19 cellular contexts compared by ENCODE assay signal in the genomic region with DNA sequence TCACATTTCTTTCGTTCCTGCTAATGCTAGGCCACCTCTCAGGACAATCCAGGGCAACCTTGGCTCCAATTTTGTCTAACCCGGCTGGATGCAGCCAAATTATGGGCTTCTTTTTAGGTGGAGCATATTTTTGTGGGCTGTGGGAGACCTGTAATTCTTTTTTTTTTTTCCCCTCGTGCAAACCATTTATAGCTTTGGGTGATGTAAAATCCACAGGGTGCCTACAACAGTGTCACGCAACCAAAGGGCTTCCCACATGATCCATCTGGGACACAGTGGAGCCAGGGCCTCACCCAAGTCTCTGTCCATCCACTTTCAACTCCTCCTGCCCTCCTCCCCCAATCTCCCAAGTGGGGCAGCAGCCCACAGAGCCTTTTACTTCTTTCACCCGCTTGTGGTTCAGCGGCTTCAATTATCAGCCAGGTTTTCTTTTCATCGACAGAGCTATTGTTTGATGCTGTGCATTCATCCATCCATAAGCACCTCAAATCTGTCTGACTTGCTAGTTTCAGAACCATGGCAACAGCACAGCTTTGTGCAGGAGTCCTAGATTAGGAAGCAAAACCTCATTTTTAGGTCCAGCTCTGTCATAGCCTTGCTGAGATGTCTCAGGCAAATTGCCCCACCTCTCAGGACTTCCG. TPM values are rescaled to one million over a fixed set of nuclear protein-coding genes. Genes with fewer than 3 reads are reported as not detected.
DNase-seq lines count a peak whose midpoint lies in the region; ATAC-seq and TF ChIP-seq lines count a peak whose summit lies in the region.
"Had no signal": no experiment of that assay in that cellular context is flagged by ENCODE, and none has a peak within 500 bp of the region (broad histone marks: within the 10 kb centered on the region; RNA-seq: fewer than 3 reads in every experiment).

No MANE protein-coding gene starts in this region.

- H3K27me3 ChIP-seq in tibial artery (no peaks in the 10 kb centered on the region), colonic mucosa (no peaks in the 10 kb centered on the region), osteoblast (ENCODE audit: insufficient read depth, low read length) (no peaks in the 10 kb centered on the region)
- H3K27me3 ChIP-seq: foreskin keratinocyte, pancreas, testis had no signal

- peaks cover 0 to 7% (median 0%) of the 10 kb centered on the region in 4 donors for H3K4me1 ChIP-seq in tibial artery
- H3K4me1 ChIP-seq in colonic mucosa = no peaks in the 10 kb centered on the region
- H3K4me1 ChIP-seq in osteoblast (ENCODE audit: insufficient read depth, low read length) = no peaks in the 10 kb centered on the region
- H3K4me1 ChIP-seq: foreskin keratinocyte, pancreas, testis had no signal

- H3K36me3 ChIP-seq in tibial artery = no peaks in the 10 kb centered on the region
- H3K36me3 ChIP-seq in colonic mucosa = no peaks in the 10 kb centered on the region
- H3K36me3 ChIP-seq in osteoblast (ENCODE audit: insufficient read depth, low read length) = no peaks in the 10 kb centered on the region
- H3K36me3 ChIP-seq: pancreas had no signal

- intact Hi-C loops in tibial artery (cut with DNase I; ENCODE audit: low total_unique reads) (no loop called here), colonic mucosa (cut with DNase I) (no loop called here)

- DNase-seq in DMS153 treated with DMSO at 0.1 percent for 48 hours (lab: John Stamatoyannopoulos, UW; ENCODE audit: unreplicated experiment) (peak; percentile 21), NCI-H1436 (lab: John Stamatoyannopoulos, UW) (peak; percentile 37), NCI-H2227 treated with DMSO at 0.1 percent for 48 hours (lab: John Stamatoyannopoulos, UW) (peak; percentile 89), kidney tubule cell (ENCODE audit: low spot score) (peak; percentile 10), tibial artery (no peak), colonic mucosa (no peak), osteoblast (ENCODE audit: insufficient read length, low spot score, missing footprints) (no peak)
- DNase-seq: activated CD4-positive, alpha-beta T cell treated with anti-CD3 and anti-CD28 coated beads, Interleukin-2, amount 50 U/mL, for 1 hour; activated naive CD4-positive, alpha-beta T cell treated with Interleukin-2 at 50 U/mL for 16 hours; aorta; foreskin keratinocyte; GF-D8; GM23248; NCI-H1930; pancreas; testis had no signal

- no peak overlapping the region for H3K4me3 ChIP-seq in tibial artery
- H3K4me3 ChIP-seq in colonic mucosa = no peak overlapping the region
- H3K4me3 ChIP-seq in osteoblast (ENCODE audit: insufficient read depth, low read length) = no peak overlapping the region
- H3K4me3 ChIP-seq: GM23248, pancreas, testis had no signal

- H3K4me2 ChIP-seq in osteoblast (ENCODE audit: insufficient read depth, low read length) = no peak overlapping the region

- H3K79me2 ChIP-seq in osteoblast (ENCODE audit: insufficient read depth, low read length) = no peaks in the 10 kb centered on the region

- ATAC-seq in GM21723 (IDR thresholded peaks at IDR 0.05; ENCODE audit: unreplicated experiment) = no peak
- ATAC-seq: foreskin keratinocyte, left lobe of liver had no signal

- H3K9me3 ChIP-seq in tibial artery = no peaks in the 10 kb centered on the region
- no peaks in the 10 kb centered on the region for H3K9me3 ChIP-seq in colonic mucosa
- H3K9me3 ChIP-seq in osteoblast (ENCODE audit: low read depth, low read length) = no peaks in the 10 kb centered on the region
- H3K9me3 ChIP-seq: pancreas, testis had no signal

- no peak overlapping the region for H3K9ac ChIP-seq in colonic mucosa (ENCODE audit: low read depth in 2 of 2, low read length in 2 of 2)
- H3K9ac ChIP-seq: GM23248 had no signal

- TF ChIP-seq CTCF in tibial artery (IDR thresholded peaks at IDR 0.05) = no peak
- TF ChIP-seq CTCF in colonic mucosa (IDR thresholded peaks at IDR 0.05) = no peak
- no peak for TF ChIP-seq CTCF in osteoblast (IDR thresholded peaks at IDR 0.05; ENCODE audit: extremely low read depth, low read depth, low read length)

- no peak overlapping the region for H3K27ac ChIP-seq in tibial artery
- no peak overlapping the region for H3K27ac ChIP-seq in colonic mucosa
- no peak overlapping the region for H3K27ac ChIP-seq in osteoblast (ENCODE audit: low read depth, low read length)
- H3K27ac ChIP-seq: foreskin keratinocyte, GM23248, pancreas, testis had no signal

- H2AFZ ChIP-seq in osteoblast (ENCODE audit: low read length) = no peak overlapping the region
- H2AFZ ChIP-seq: GM23248 had no signal

- no peaks in the 10 kb centered on the region for H4K20me1 ChIP-seq in osteoblast (ENCODE audit: insufficient read depth, low read length)

RNA-seq across cellular contexts. Expression of a gene that starts 10.0 kb away (rescaled TPM):
- total RNA-seq in colonic mucosa = not detected
- not detected in 2 replicates for total RNA-seq in osteoblast
- total RNA-seq: aorta, foreskin keratinocyte, GM23248, left lobe of liver, mucosa of gallbladder, pancreas, testis had no signal

RNA-seq across cellular contexts. Expression of a gene that starts 46.4 kb away (rescaled TPM):
- total RNA-seq in colonic mucosa = 10 to 100 TPM; 16.1 to 25.8 TPM
- total RNA-seq in osteoblast = 55.1 and 55.7 TPM in 2 replicates

Comparison
In these comparisons a context has a peak if more than half of its experiments do, and no peak if none do; other contexts are left out.
1. DNase-seq: peak in DMS153 treated with DMSO at 0.1 percent for 48 hours (single experiment), NCI-H1436 (single experiment), NCI-H2227 treated with DMSO at 0.1 percent for 48 hours (single experiment) and kidney tubule cell (single experiment); none in tibial artery (0 of 2), colonic mucosa (single experiment) and osteoblast (single experiment).